ENCODE assay signal across 7 cellular contexts in the genomic region with DNA sequence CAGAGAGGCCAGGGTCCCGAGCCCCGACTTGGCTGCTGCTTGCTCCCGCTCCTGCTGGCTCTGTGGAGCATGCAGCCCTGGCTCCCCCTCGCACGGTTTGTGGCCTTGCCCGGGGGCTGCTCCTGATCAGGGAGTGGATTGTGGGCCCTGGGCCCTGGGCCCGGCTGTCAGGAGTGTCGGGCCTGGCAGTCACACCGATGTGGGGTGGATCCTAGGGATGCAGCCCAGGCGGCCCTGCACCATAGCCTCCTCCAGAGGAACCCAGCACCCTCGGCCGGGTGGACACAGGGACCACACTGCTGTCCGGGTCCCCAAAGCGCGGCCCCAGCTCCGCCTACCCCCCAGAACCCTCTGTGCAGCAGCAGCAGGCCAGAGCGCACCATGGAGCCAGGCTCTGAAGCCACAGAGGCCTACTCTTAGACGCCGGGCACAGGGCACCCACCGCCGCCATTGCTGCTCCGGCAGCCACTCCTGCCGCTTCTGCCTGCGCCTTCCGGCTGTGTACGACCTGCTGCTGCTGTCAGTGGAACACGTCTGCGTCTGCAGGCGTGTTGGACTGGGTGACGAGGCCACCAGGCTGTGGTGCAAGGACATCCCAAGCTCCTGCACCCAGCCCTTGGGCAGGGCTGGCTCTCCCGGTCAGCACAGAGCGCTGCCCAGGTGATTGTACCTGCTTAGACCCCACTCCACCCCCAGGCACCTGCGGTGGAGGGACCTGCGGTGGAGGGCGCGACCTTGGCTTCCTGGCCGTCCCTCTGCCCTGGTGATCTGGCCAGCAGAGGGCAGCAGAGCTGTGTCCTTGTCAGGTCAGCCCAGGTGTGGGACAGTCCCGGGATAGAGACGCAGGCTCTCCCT. TPM values are rescaled to one million over a fixed set of nuclear protein-coding genes. Genes with fewer than 3 reads are reported as not detected.
DNase-seq lines count a peak whose midpoint lies in the region; ATAC-seq, FAIRE-seq and TF ChIP-seq lines count a peak whose summit lies in the region.

No MANE protein-coding gene starts in this region.

- H3K4me3 Mint-ChIP-seq in T-helper 17 cell, result peak overlapping the region; percentile 39

- no peaks in the 10 kb centered on the region for H3K9me2 ChIP-seq in hepatocyte (replicated peaks; ENCODE audit: insufficient read depth)

- H3K27ac ChIP-seq in ascending aorta, result peak overlapping the region; percentile 82 to 96
- H3K27ac ChIP-seq in hepatocyte, result no peak overlapping the region
- no peak overlapping the region for H3K27ac ChIP-seq in small intestine (ENCODE audit: low read depth in 1 of 2, low read length in 1 of 2)

- H3K4me2 ChIP-seq in hepatocyte, result no peak overlapping the region

- peaks cover 16% of the 10 kb centered on the region for H4K20me1 ChIP-seq in hepatocyte (ENCODE audit: insufficient read depth, poor library complexity, severe bottlenecking)

- intact Hi-C loops in ascending aorta (cut with DNase I), result loop anchor here (1.0 to 2.0 kb wide), 3 partner anchors 101 to 179 kb away; no protein-coding TSS in a partner anchor

- H3K36me3 Mint-ChIP-seq in T-helper 17 cell (ENCODE audit: low read depth), result peaks cover 2% of the 10 kb centered on the region

- FAIRE-seq in small intestine (lab: Jason Lieb, UNC), result no peak

- H3K4me1 ChIP-seq in ascending aorta, result peaks cover 23 to 40% of the 10 kb centered on the region in 2 donors
- H3K4me1 ChIP-seq in hepatocyte (ENCODE audit: insufficient read depth), result peaks cover 4% of the 10 kb centered on the region
- peaks cover 0 to 4% of the 10 kb centered on the region in 2 donors for H3K4me1 ChIP-seq in small intestine (ENCODE audit: control insufficient read depth in 2 of 2, insufficient read depth in 1 of 2, low read depth in 1 of 2, low read length in 1 of 2)

- H3K4me1 Mint-ChIP-seq in T-helper 17 cell, result peaks cover 12% of the 10 kb centered on the region

- ATAC-seq in T-helper 17 cell (peak; percentile 93), HG03439 (IDR thresholded peaks at IDR 0.05; ENCODE audit: unreplicated experiment) (no peak)

- H3K36me3 ChIP-seq in ascending aorta (peaks cover 5 to 12% of the 10 kb centered on the region in 2 donors), hepatocyte (replicated peaks; ENCODE audit: insufficient read depth, low read depth) (no peaks in the 10 kb centered on the region), small intestine (ENCODE audit: control insufficient read depth in 2 of 2, insufficient read depth in 2 of 2, low read length in 2 of 2) (no peaks in the 10 kb centered on the region)

- peak overlapping the region; percentile 43 for H3K27ac Mint-ChIP-seq in T-helper 17 cell

- no peak overlapping the region for H2AFZ ChIP-seq in hepatocyte

- WGBS in hepatocyte (ENCODE audit: low lambda C conversion rate, missing lambda C conversion rate), result 75% methylated on average over 36 of the region's 39 CpGs
- 64 to 67% (median 65%) methylated on average over 39 of the region's 39 CpGs for WGBS in small intestine, 3 donors

- TF ChIP-seq CTCF in ascending aorta (IDR thresholded peaks at IDR 0.05) (peak; percentile 96 to 98 (median 97)), hepatocyte (IDR thresholded peaks at IDR 0.05; ENCODE audit: poor library complexity) (peak; percentile 89)

- H3K9me3 ChIP-seq in T-helper 17 cell (ENCODE audit: control insufficient read depth, low read length, poor library complexity, severe bottlenecking) (no peaks in the 10 kb centered on the region), ascending aorta (no peaks in the 10 kb centered on the region), hepatocyte (ENCODE audit: low read depth) (no peaks in the 10 kb centered on the region), small intestine (ENCODE audit: control insufficient read depth, low read depth) (no peaks in the 10 kb centered on the region)

- no peaks in the 10 kb centered on the region for H3K27me3 Mint-ChIP-seq in T-helper 17 cell

- H3K27me3 ChIP-seq in ascending aorta (no peaks in the 10 kb centered on the region), hepatocyte (no peaks in the 10 kb centered on the region), small intestine (ENCODE audit: control insufficient read depth in 2 of 2, insufficient read depth in 2 of 2, low read length in 2 of 2) (no peaks in the 10 kb centered on the region)

- DNase-seq in GM03348 (ENCODE audit: low spot score) (peak; percentile 87), HS-27A (ENCODE audit: low read depth) (peak; percentile 40), T-helper 17 cell (peak; percentile 65 to 84 (median 71)), ascending aorta (ENCODE audit: low spot score in 2 of 2) (peak; percentile 50 to 94), hepatocyte (ENCODE audit: low spot score) (peak; percentile 92), small intestine (peak; percentile 76)

- H3K4me3 ChIP-seq in ascending aorta (peak overlapping the region in 1 of 2 donors; percentile 10), hepatocyte (no peak overlapping the region), small intestine (ENCODE audit: low read depth in 1 of 2, low read length in 2 of 2) (no peak overlapping the region)

- H3K79me2 ChIP-seq in hepatocyte, result peaks cover 52% of the 10 kb centered on the region

RNA-seq across cellular contexts. Expression of gene SLX9, which starts 9.6 kb away (rescaled TPM):
- 10 to 100 TPM; 14.0 to 15.4 TPM for total RNA-seq in T-helper 17 cell
- total RNA-seq in ascending aorta, result 0.75 TPM
- 11.5 and 16.3 TPM in 2 replicates for total RNA-seq in hepatocyte
- 33.2 and 37.2 TPM in 2 replicates for polyA plus RNA-seq in hepatocyte
- polyA plus RNA-seq in small intestine, result 10 to 100 TPM; 10.7 to 31.5 (median 30.0) TPM

RNA-seq across cellular contexts. Expression of gene ITGB2, which starts 28.7 kb away (rescaled TPM):
- 100 to 1,000 TPM; 248 to 359 TPM for total RNA-seq in T-helper 17 cell
- total RNA-seq in ascending aorta, result 65.5 TPM
- total RNA-seq in hepatocyte, result 1.6 and 3.8 TPM in 2 replicates
- 3.8 and 4.2 TPM in 2 replicates for polyA plus RNA-seq in hepatocyte
- 10 to 100 TPM in 2 of 3 donors, 1 to 10 TPM in 1; 4.5 to 16.4 (median 15.4) TPM for polyA plus RNA-seq in small intestine

Comparison
In these comparisons a context has a peak if more than half of its experiments do, and no peak if none do; other contexts are left out.
1. DNase-seq: peak in every context shown above with its lines; median percentile 92 in hepatocyte; 87 in GM03348; 76 in small intestine; 72 in ascending aorta; 71 in T-helper 17 cell; 40 in HS-27A.
2. H3K27ac ChIP-seq: peak in ascending aorta (2 of 2); none in hepatocyte (single experiment) and small intestine (0 of 2).
3. RNA of gene ITGB2, which starts 28.7 kb away (total RNA-seq): 248 to 359 TPM in T-helper 17 cell and 65.5 TPM in ascending aorta (single experiment); 1.6 to 3.8 TPM in hepatocyte; every median in the first group is over 10 times any median in the second.